14 cellular contexts compared by ENCODE assay signal in the genomic region with DNA sequence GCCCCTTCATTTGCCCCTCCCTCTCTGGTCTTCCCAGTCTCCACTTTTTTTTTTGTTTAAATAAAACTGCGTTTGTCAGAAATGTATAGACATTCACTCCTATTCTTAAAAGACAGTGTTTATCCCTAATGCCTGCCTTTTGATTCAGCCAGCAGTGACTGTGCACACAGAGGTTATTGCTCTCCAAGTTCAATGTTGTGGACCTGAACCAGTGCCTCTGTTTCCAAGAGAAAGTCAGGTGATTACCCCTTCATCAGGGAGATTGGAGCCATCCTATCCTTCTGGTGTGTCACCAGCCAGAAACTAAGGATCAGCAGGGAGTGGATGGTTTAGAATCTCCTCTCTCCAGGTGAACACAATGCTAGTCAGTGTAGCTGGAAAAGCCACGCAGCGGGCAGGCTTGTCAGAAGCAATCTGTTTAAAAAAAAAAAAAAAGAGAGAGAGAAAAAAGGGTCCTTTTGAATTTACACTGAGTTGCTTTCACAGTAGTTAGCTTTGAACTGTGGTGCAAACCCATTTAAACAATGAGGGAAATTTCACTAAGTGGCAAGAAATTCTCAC.
DNase-seq lines count a peak whose midpoint lies in the region; ATAC-seq and TF ChIP-seq lines count a peak whose summit lies in the region.
"Had no signal": no experiment of that assay in that cellular context is flagged by ENCODE, and none has a peak within 500 bp of the region (broad histone marks: within the 10 kb centered on the region; RNA-seq: fewer than 3 reads in every experiment).

No MANE protein-coding gene starts in this region.

- no peak overlapping the region for H3K9ac ChIP-seq in HUES64 (ENCODE audit: low read depth, low read length)

- H3K9me3 ChIP-seq in HUES64 (ENCODE audit: insufficient read depth, low read depth, low read length) (0 out of 2 replicates have a peak, but pooled peaks cover 3% of the 10 kb centered on the region), sigmoid colon (peaks cover 0 to 1% (median 0%) of the 10 kb centered on the region in 4 donors)
- H3K9me3 ChIP-seq: Peyer's patch had no signal

- intact Hi-C loops in sigmoid colon (cut with DNase I) = no loop called here

- H3K4me1 Mint-ChIP-seq in brain = peaks cover 36% of the 10 kb centered on the region

- H3K9me3 Mint-ChIP-seq in brain = peaks cover 12 to 22% (median 20%) of the 10 kb centered on the region in 5 experiments

- H3K36me3 ChIP-seq in HUES64 (ENCODE audit: insufficient read depth, low read length) = no peaks in the 10 kb centered on the region
- H3K36me3 ChIP-seq in sigmoid colon = no peaks in the 10 kb centered on the region
- H3K36me3 ChIP-seq: Peyer's patch had no signal

- no peak for TF ChIP-seq EP300 in sigmoid colon (IDR thresholded peaks at IDR 0.05)

- H3K27ac Mint-ChIP-seq in brain = peak overlapping the region in 4 of 5 experiments; percentile 46 to 91 (median 76)
- H3K27ac Mint-ChIP-seq: activated CD4-positive, alpha-beta memory T cell treated with anti-CD3 and anti-CD28 coated beads, Interleukin-2, amount 10 ng/mL, durations not matched to agents 7 days and 5 days; CD4-positive, alpha-beta memory T cell had no signal

- H3K4me3 Mint-ChIP-seq in brain = peak overlapping the region in 4 of 5 experiments; percentile 31 to 50 (median 45)
- H3K4me3 Mint-ChIP-seq: activated CD4-positive, alpha-beta memory T cell treated with anti-CD3 and anti-CD28 coated beads, Interleukin-2, amount 10 ng/mL, durations not matched to agents 7 days and 5 days; CD4-positive, alpha-beta memory T cell had no signal

- H3K27me3 Mint-ChIP-seq in brain = no peaks in the 10 kb centered on the region

- H3K36me3 Mint-ChIP-seq in brain = peaks cover 17% of the 10 kb centered on the region

- TF ChIP-seq CTCF in brain (conservative IDR thresholded peaks at IDR 0.05) (no peak), sigmoid colon (IDR thresholded peaks at IDR 0.05) (no peak)

- ATAC-seq in GM21423 (IDR thresholded peaks at IDR 0.05; ENCODE audit: unreplicated experiment) (no peak), HG03378 (IDR thresholded peaks at IDR 0.05; ENCODE audit: unreplicated experiment) (no peak)

- H3K4me1 ChIP-seq in HUES64 (ENCODE audit: insufficient read depth, low read length) (peaks cover 59% of the 10 kb centered on the region), sigmoid colon (peaks cover 0 to 39% (median 27%) of the 10 kb centered on the region in 4 donors)
- H3K4me1 ChIP-seq: Peyer's patch had no signal

- TF ChIP-seq POLR2A in sigmoid colon (IDR thresholded peaks at IDR 0.05) = no peak

- H3K27me3 ChIP-seq in HUES64 (ENCODE audit: insufficient read depth, low read length) (peaks cover 16% of the 10 kb centered on the region; the same call in 1 of the 2 replicates), sigmoid colon (no peaks in the 10 kb centered on the region)
- H3K27me3 ChIP-seq: Peyer's patch had no signal

- peak overlapping the region; percentile 29; the same call in 1 of the 2 replicates for H3K27ac ChIP-seq in HUES64 (ENCODE audit: low read depth, low read length)
- H3K27ac ChIP-seq in sigmoid colon = peak overlapping the region; percentile 61 to 77 (median 66)
- H3K27ac ChIP-seq: Peyer's patch had no signal

- DNase-seq in iPS-NIHi11 (ENCODE audit: low spot score) (peak; percentile 57), sigmoid colon (no peak)
- no peak for DNase-seq in activated CD8-positive, alpha-beta memory T cell treated with anti-CD3 and anti-CD28 coated beads, Interleukin-2, amount 50 U/mL, for 4 hours
- DNase-seq in activated CD4-positive, alpha-beta T cell treated with anti-CD3 and anti-CD28 coated beads, Interleukin-2, amount 50 U/mL, for 1 hour = no peak
- DNase-seq: activated CD4-positive, alpha-beta memory T cell treated with anti-CD3 and anti-CD28 coated beads, Interleukin-2, amount 10 ng/mL, durations not matched to agents 7 days and 5 days; activated effector memory CD4-positive, alpha-beta T cell treated with anti-CD3 and anti-CD28 coated beads, Interleukin-2, amount 50 U/mL, for 16 hours; CD4-positive, alpha-beta memory T cell; NCI-H2029 treated with DMSO at 0.1 percent for 48 hours; occipital lobe; Peyer's patch had no signal

- WGBS in HUES64 = 9% methylated on average over 3 of the region's 3 CpGs
- 64 to 82% methylated on average over 3 of the region's 3 CpGs for WGBS in sigmoid colon, 2 donors

- H3K4me3 ChIP-seq in HUES64 (ENCODE audit: low read length) (no peak overlapping the region), sigmoid colon (no peak overlapping the region)
- H3K4me3 ChIP-seq: Peyer's patch had no signal
